8 cellular contexts compared by ENCODE assay signal in genomic region chr18:36298113-36298701, GRCh38. TPM values are rescaled to one million over a fixed set of nuclear protein-coding genes. Genes with fewer than 3 reads are reported as not detected.
DNase-seq lines count a peak whose midpoint lies in the region; ATAC-seq and TF ChIP-seq lines count a peak whose summit lies in the region.

No MANE protein-coding gene starts in this region.

- H3K4me1 ChIP-seq in PC-3 (ENCODE audit: insufficient read depth, low read length) (peaks cover 16% of the 10 kb centered on the region; the same call in 1 of the 2 replicates), gastroesophageal sphincter (peaks cover 0 to 39% (median 8%) of the 10 kb centered on the region in 3 donors), prostate gland (replicated peaks) (peaks cover 6% of the 10 kb centered on the region)

- no peaks in the 10 kb centered on the region for H3K36me3 ChIP-seq in PC-3 (ENCODE audit: low read depth, low read length)
- H3K36me3 ChIP-seq in gastroesophageal sphincter, result no peaks in the 10 kb centered on the region
- H3K36me3 ChIP-seq in prostate gland, result no peaks in the 10 kb centered on the region

- CTCF ChIA-PET in PC-3 (lab: Charles Lee), result interaction anchor here (0.5 to 0.7 kb wide), 5 partner anchors 11 to 601 kb away, joined by 3 to 7 read pairs (median 3); no protein-coding TSS in a partner anchor

- H2AFZ ChIP-seq in PC-3 (ENCODE audit: low read length), result no peak overlapping the region

- H3K4me3 ChIP-seq in PC-3 (ENCODE audit: low read length) (peak overlapping the region; percentile 71), gastroesophageal sphincter (peak overlapping the region; percentile 37 to 88), prostate gland (peak overlapping the region; percentile 54 to 63)

- H3K27ac ChIP-seq in PC-3 (ENCODE audit: low read length) (0 out of 2 replicates have a peak overlapping the region, but pooled peaks have one; percentile 16), gastroesophageal sphincter (peak overlapping the region in 3 of 4 donors; percentile 71 to 84 (median 84)), prostate gland (peak overlapping the region; percentile 23 to 29)

- H4K20me1 ChIP-seq in PC-3 (ENCODE audit: low read length), result 0 out of 2 replicates have a peak, but pooled peaks cover 9% of the 10 kb centered on the region

- TF ChIP-seq CTCF in PC-3 (conservative IDR thresholded peaks at IDR 0.05; ENCODE audit: low read depth, low read length), result no peak
- TF ChIP-seq CTCF in gastroesophageal sphincter (IDR thresholded peaks at IDR 0.05), result no peak
- TF ChIP-seq CTCF in prostate gland (IDR thresholded peaks at IDR 0.05), result no peak

- ATAC-seq in GM21619 (IDR thresholded peaks at IDR 0.05; ENCODE audit: unreplicated experiment) (peak; percentile 18), PC-3 (peak; percentile 21), gastroesophageal sphincter (peak; percentile 19), HG03196 (IDR thresholded peaks at IDR 0.05; ENCODE audit: unreplicated experiment) (no peak)

- no peak for TF ChIP-seq POLR2A in gastroesophageal sphincter (IDR thresholded peaks at IDR 0.05)
- no peak for TF ChIP-seq POLR2A in prostate gland (IDR thresholded peaks at IDR 0.05)

- intact Hi-C loops in PC-3 (cut with micrococcal nuclease) (loop anchor here (10.0 kb wide), 1 partner anchor 457 kb away; no protein-coding TSS in a partner anchor), prostate gland (cut with DNase I) (loop anchor here (5.0 to 10.0 kb wide), 4 partner anchors 117 to 517 kb away; no protein-coding TSS in a partner anchor)

- POLR2A ChIA-PET in PC-3 (lab: Charles Lee; ENCODE audit: unreplicated experiment), result interaction anchor here (0.7 to 1.0 kb wide), 2 partner anchors 11 kb away, joined by 5 to 6 read pairs; no protein-coding TSS in a partner anchor

- peaks cover 53% of the 10 kb centered on the region for H3K79me2 ChIP-seq in PC-3 (ENCODE audit: low read length)

- peak overlapping the region; percentile 82 for H3K9ac ChIP-seq in PC-3 (ENCODE audit: low read length)

- no peaks in the 10 kb centered on the region for H3K9me2 ChIP-seq in PC-3 (replicated peaks; ENCODE audit: low read length)

- DNase-seq in COR-L47 (lab: John Stamatoyannopoulos, UW) (peak; percentile 16), PC-3 (no peak), prostate gland (ENCODE audit: low spot score) (no peak), superior temporal gyrus (ENCODE audit: extremely low spot score) (no peak), islet precursor cell (no peak)

- 0 to 7% methylated on average over 1 to 3 of the region's 67 CpGs for WGBS in gastroesophageal sphincter (ENCODE audit: low coverage in 1 of 2), 2 donors
- 2% methylated on average over 42 of the region's 67 CpGs for WGBS in prostate gland

- TF ChIP-seq EP300 in gastroesophageal sphincter (IDR thresholded peaks at IDR 0.05), result no peak

- no TSS peak for BruUV-seq in PC-3 (replicated peaks; lab: Mats Ljungman, UMichigan)

- peak overlapping the region; percentile 75 for H3K4me2 ChIP-seq in PC-3 (ENCODE audit: low read length)

- H3K9me3 ChIP-seq in PC-3 (ENCODE audit: low read length) (no peaks in the 10 kb centered on the region), gastroesophageal sphincter (no peaks in the 10 kb centered on the region), prostate gland (no peaks in the 10 kb centered on the region)

- no peaks in the 10 kb centered on the region for H3F3A ChIP-seq in PC-3 (ENCODE audit: low read length, unreplicated experiment)

- H3K27me3 ChIP-seq in PC-3 (ENCODE audit: low read length) (no peaks in the 10 kb centered on the region), gastroesophageal sphincter (peaks cover 10% of the 10 kb centered on the region), prostate gland (replicated peaks; ENCODE audit: insufficient read depth) (no peaks in the 10 kb centered on the region)

RNA-seq across cellular contexts. Expression of gene FHOD3, which starts 0.7 kb away (rescaled TPM):
- total RNA-seq in PC-3 (2014; rRNA removed) (18.1 and 32.2 TPM in 2 replicates), gastroesophageal sphincter (10 to 100 TPM; 18.4 to 36.7 (median 30.4) TPM), prostate gland (10 to 100 TPM; 25.1 to 52.5 TPM)

Comparison
In these comparisons a context has a peak if more than half of its experiments do, and no peak if none do; other contexts are left out.
1. H3K27ac ChIP-seq: peak in every context shown above with its lines; median percentile 84 in gastroesophageal sphincter; 26 in prostate gland; 16 in PC-3.